Comparison of ENCODE assay signal across 8 cellular contexts in the genomic region with DNA sequence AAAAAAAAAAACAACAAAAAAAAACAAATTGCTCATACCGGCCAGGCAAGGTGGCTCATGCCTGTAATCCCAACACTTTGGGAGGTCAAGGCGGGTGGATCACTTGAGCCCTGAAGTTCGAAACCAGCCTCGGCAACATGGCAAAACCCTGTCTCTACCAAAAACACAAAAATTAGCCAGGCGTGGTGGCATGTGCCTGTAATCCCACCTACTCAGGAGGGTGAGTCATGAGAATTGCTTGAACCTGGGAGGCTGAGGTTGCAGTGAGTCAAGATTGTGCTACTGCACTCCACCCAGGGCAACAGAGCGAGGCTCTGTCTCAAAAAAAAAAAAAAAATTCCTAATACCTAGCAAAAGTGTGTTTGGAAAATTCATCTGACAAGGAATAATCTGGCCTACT. TPM values are rescaled to one million over a fixed set of nuclear protein-coding genes. Genes with fewer than 3 reads are reported as not detected.
DNase-seq lines count a peak whose midpoint lies in the region; ATAC-seq and TF ChIP-seq lines count a peak whose summit lies in the region.
"Not testable (repeated sequence)": the region's sequence is repeated elsewhere in the genome, so short reads cannot be mapped to it uniquely, and the experiment has no call there.

No MANE protein-coding gene starts in this region.

- peaks cover 77% of the 10 kb centered on the region for H3K79me2 ChIP-seq in GM23248 (ENCODE audit: insufficient read depth)

- CTCF ChIA-PET in MCF 10A (lab: Yijun Ruan, JAX), result not testable (repeated sequence)

- not testable (repeated sequence) for H4K20me1 ChIP-seq in GM23248 (ENCODE audit: insufficient read depth)

- not testable (repeated sequence) for TF ChIP-seq CTCF in MCF 10A (IDR thresholded peaks at IDR 0.05; ENCODE audit: unreplicated experiment); foreskin keratinocyte (conservative IDR thresholded peaks at IDR 0.05)

- not testable (repeated sequence) for H2AFZ ChIP-seq in GM23248

- H3K27ac Mint-ChIP-seq in MCF 10A (ENCODE audit: low read depth, unreplicated experiment), result peak overlapping the region; percentile 90

- H3K4me1 ChIP-seq in GM23248 (ENCODE audit: insufficient read depth) (peaks cover 23% of the 10 kb centered on the region), foreskin keratinocyte (peaks cover 18% of the 10 kb centered on the region)

- not testable (repeated sequence) for BruUV-seq in MCF 10A (replicated peaks; lab: Mats Ljungman, UMichigan)

- not testable (repeated sequence) for H3K4me3 ChIP-seq in GM23248

- in situ Hi-C loops in GM23248 (cut with MboI), result not testable (repeated sequence)

- H3K4me3 Mint-ChIP-seq in MCF 10A (ENCODE audit: unreplicated experiment), result peak overlapping the region; percentile 9

- peaks cover 51% of the 10 kb centered on the region for H3K36me3 Mint-ChIP-seq in MCF 10A (ENCODE audit: insufficient read depth, unreplicated experiment)

- H3K4me1 Mint-ChIP-seq in MCF 10A (ENCODE audit: insufficient read depth, unreplicated experiment), result peaks cover 21% of the 10 kb centered on the region

- peak; percentile 80 for DNase-seq in GM23248
- peak; percentile 64 for DNase-seq in NCI-H226
- peak; percentile 62 for DNase-seq in activated CD4-positive, alpha-beta T cell treated with anti-CD3 and anti-CD28 coated beads for 48 hours
- DNase-seq in activated naive CD4-positive, alpha-beta T cell treated with Interleukin-2 at 50 U/mL for 16 hours, result peak; percentile 39
- DNase-seq in MCF 10A (ENCODE audit: unreplicated experiment), result peak; percentile 64
- peak; percentile 21 to 75 for DNase-seq in foreskin keratinocyte
- peak; percentile 88 for DNase-seq in renal cortical epithelial cell (ENCODE audit: low read depth)
- DNase-seq in stimulated activated naive CD4-positive, alpha-beta T cell treated with Interleukin-2 at 50 U/mL for 16 hours (lab: John Stamatoyannopoulos, UW), result peak; percentile 4

- intact Hi-C loops in MCF 10A (cut with micrococcal nuclease), result not testable (repeated sequence)

- H3K9me3 Mint-ChIP-seq in MCF 10A (ENCODE audit: unreplicated experiment), result not testable (repeated sequence)

- H3K9me3 ChIP-seq in GM23248 (ENCODE audit: low read depth), result not testable (repeated sequence)

- peak overlapping the region; percentile 55 for H3K9ac ChIP-seq in GM23248

- 62 to 68% methylated on average over 6 of the region's 6 CpGs for WGBS in GM23248 (ENCODE audit: low coverage in 1 of 2, low lambda C conversion rate in 2 of 2, missing lambda C conversion rate in 2 of 2), 2 experiments

- not testable (repeated sequence) for H3K9me2 ChIP-seq in GM23248 (ENCODE audit: insufficient read depth)

- H3K27ac ChIP-seq in GM23248 (peak overlapping the region; percentile 77), foreskin keratinocyte (peak overlapping the region; percentile 71)

- not testable (repeated sequence) for H3K27me3 Mint-ChIP-seq in MCF 10A (ENCODE audit: insufficient read depth, unreplicated experiment)

- H3F3A ChIP-seq in GM23248 (ENCODE audit: insufficient read depth), result not testable (repeated sequence)

- POLR2A ChIA-PET in MCF 10A (lab: Yijun Ruan, JAX), result interaction anchor here (0.7 kb wide), 1 partner anchor 188 kb away, joined by 3 read pairs; no protein-coding TSS in a partner anchor

- H3K27me3 ChIP-seq in GM23248 (replicated peaks; ENCODE audit: insufficient read depth); foreskin keratinocyte: not testable (repeated sequence)

- peak; percentile 19 for ATAC-seq in foreskin keratinocyte

- H3K36me3 ChIP-seq in GM23248 (ENCODE audit: low read depth), result peaks cover 18% of the 10 kb centered on the region

- H3K4me2 ChIP-seq in GM23248 (ENCODE audit: unreplicated experiment), result peak overlapping the region; percentile 64

RNA-seq across cellular contexts. Expression of gene LTN1, which starts 4.5 kb away (rescaled TPM):
- 20.4 and 26.0 TPM in 2 replicates for total RNA-seq in GM23248 (2014; rRNA removed; shearing (Covaris generic))
- polyA plus RNA-seq in GM23248 (2016; fragmentation: Nextera tagmentation; extraction: Ambion mirVana), result 14.7 and 16.8 TPM in 2 replicates
- total RNA-seq in MCF 10A (2022), result 27.1 and 34.3 TPM in 2 replicates
- total RNA-seq in foreskin keratinocyte, result 22.3 and 24.3 TPM in 2 replicates
- polyA plus RNA-seq in foreskin keratinocyte, result 2.5 and 2.6 TPM in 2 replicates
- total RNA-seq in renal cortical epithelial cell, result 39.2 and 44.5 TPM in 2 replicates

RNA-seq across cellular contexts. Expression of gene RWDD2B, which starts 31.0 kb away (rescaled TPM):
- 15.9 and 16.0 TPM in 2 replicates for total RNA-seq in GM23248 (2014; rRNA removed; shearing (Covaris generic))
- polyA plus RNA-seq in GM23248 (2016; fragmentation: Nextera tagmentation; extraction: Ambion mirVana) (30.8 and 32.5 TPM in 2 replicates), foreskin keratinocyte (17.7 and 18.3 TPM in 2 replicates)
- total RNA-seq in MCF 10A (2022) (34.1 and 40.8 TPM in 2 replicates), foreskin keratinocyte (19.3 and 22.6 TPM in 2 replicates), renal cortical epithelial cell (16.1 and 16.8 TPM in 2 replicates)

RNA-seq across cellular contexts. Expression of gene USP16, which starts 36.3 kb away (rescaled TPM):
- total RNA-seq in GM23248 (2014; rRNA removed; shearing (Covaris generic)), result 30.2 and 33.5 TPM in 2 replicates
- polyA plus RNA-seq in GM23248 (2016; fragmentation: Nextera tagmentation; extraction: Ambion mirVana) (36.8 and 46.8 TPM in 2 replicates), foreskin keratinocyte (11.6 and 14.3 TPM in 2 replicates)
- total RNA-seq in MCF 10A (2022) (28.0 and 39.3 TPM in 2 replicates), foreskin keratinocyte (31.8 and 33.0 TPM in 2 replicates), renal cortical epithelial cell (32.2 and 36.6 TPM in 2 replicates)

Comparison
In these comparisons a context has a peak if more than half of its experiments do, and no peak if none do; other contexts are left out.
1. DNase-seq: peak in every context shown above with its lines; median percentile 88 in renal cortical epithelial cell; 80 in GM23248; 64 in NCI-H226; 64 in MCF 10A; 62 in activated CD4-positive, alpha-beta T cell treated with anti-CD3 and anti-CD28 coated beads for 48 hours; 48 in foreskin keratinocyte; 39 in activated naive CD4-positive, alpha-beta T cell treated with Interleukin-2 at 50 U/mL for 16 hours; 4 in stimulated activated naive CD4-positive, alpha-beta T cell treated with Interleukin-2 at 50 U/mL for 16 hours.